Comparison of ENCODE assay signal across 1 cellular context in the genomic region with DNA sequence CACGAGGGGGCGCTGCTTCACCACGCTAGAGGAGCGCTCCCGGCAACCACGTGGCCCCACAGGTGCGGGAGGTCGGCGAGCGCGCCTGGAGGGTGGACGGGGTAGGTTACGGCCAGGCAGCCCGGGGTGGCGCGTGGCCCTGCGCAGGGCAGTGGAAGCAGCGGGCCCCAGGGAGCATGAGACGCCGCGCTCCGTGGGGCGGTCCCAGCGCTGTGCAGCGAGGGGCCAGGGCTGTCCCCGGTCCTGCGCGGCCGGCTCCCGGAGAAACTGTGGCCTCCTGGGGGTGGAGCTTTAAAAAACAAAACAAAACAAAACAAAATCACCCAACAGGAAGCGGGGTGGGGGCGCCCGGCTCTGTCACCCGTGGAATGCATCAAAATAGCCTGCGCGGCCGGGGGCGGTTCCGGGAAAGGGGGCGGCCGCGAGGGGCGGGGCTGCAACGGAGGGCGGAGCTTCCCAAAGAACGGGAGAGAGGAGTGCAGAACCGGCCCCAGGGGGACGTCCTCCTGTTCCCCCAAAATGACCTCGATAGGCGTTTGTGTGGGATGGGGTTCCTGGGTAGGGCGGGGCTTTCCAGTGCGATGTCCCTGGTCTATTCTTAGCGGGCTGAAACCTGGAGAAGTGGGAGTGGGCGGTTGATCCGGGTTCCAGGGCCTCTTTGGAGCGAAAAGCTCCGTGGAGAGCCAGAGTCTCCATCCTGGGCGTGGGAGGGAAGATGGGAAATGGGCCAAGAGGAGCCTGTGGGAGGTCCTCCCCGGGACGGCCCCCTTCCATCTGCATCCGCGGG.
TF ChIP-seq lines count a peak whose summit lies in the region.

No MANE protein-coding gene starts in this region.

TF ChIP-seq in GM12878, 131 proteins besides CTCF, POLR2A, EP300 and RAD21 (continues in another document):
- TF ChIP-seq SIX5 (IDR thresholded peaks at IDR 0.05; ENCODE audit: low read depth, low read length, severe bottlenecking) (no peak), TCF12 (IDR thresholded peaks at IDR 0.05; ENCODE audit: low read depth, low read length) (peak; percentile 69; the same call in 1 of the 2 replicates), ASH2L (IDR thresholded peaks at IDR 0.05; ENCODE audit: borderline replicate concordance, low read depth) (no peak), RB1 (IDR thresholded peaks at IDR 0.05; ENCODE audit: borderline replicate concordance) (peak; percentile 77; the same call in 1 of the 2 replicates), BRCA1 (IDR thresholded peaks at IDR 0.05; ENCODE audit: low read depth, low read length) (no peak), ZNF384 (IDR thresholded peaks at IDR 0.05; ENCODE audit: borderline replicate concordance, low read depth, low read length) (no peak), KDM1A (IDR thresholded peaks at IDR 0.05; ENCODE audit: borderline replicate concordance) (no peak), TARDBP (IDR thresholded peaks at IDR 0.05; ENCODE audit: borderline replicate concordance) (no peak), RELA (IDR thresholded peaks at IDR 0.05; ENCODE audit: borderline replicate concordance, partially characterized antibody) (peak; percentile 77), RFX5 (IDR thresholded peaks at IDR 0.05; ENCODE audit: low read depth, low read length) (no peak), MYB (IDR thresholded peaks at IDR 0.05; ENCODE audit: borderline replicate concordance, low read depth, low read length) (no peak), GATAD2B (conservative IDR thresholded peaks at IDR 0.05; ENCODE audit: low read depth) (peak; percentile 83), TAF1 (IDR thresholded peaks at IDR 0.05; ENCODE audit: borderline replicate concordance, low read depth, low read length) (no peak), ZNF24 (IDR thresholded peaks at IDR 0.05) (no peak), MXI1 (IDR thresholded peaks at IDR 0.05; ENCODE audit: low read depth, low read length) (peak; percentile 96), JUND (IDR thresholded peaks at IDR 0.05; ENCODE audit: low read depth, low read length) (no peak), KAT2A (conservative IDR thresholded peaks at IDR 0.05; ENCODE audit: control insufficient read depth, low read depth, low read length) (no peak), YBX1 (IDR thresholded peaks at IDR 0.05) (no peak), NBN (IDR thresholded peaks at IDR 0.05) (peak; percentile 27; the same call in 1 of the 2 replicates), LARP7 (IDR thresholded peaks at IDR 0.05) (peak; percentile 93), MEF2B (IDR thresholded peaks at IDR 0.05; ENCODE audit: partially characterized antibody, poor library complexity, severe bottlenecking) (peak; percentile 72), SUPT20H (IDR thresholded peaks at IDR 0.05; ENCODE audit: borderline replicate concordance, control insufficient read depth, low read depth, low read length) (no peak)
- TF ChIP-seq, protein P1, sequence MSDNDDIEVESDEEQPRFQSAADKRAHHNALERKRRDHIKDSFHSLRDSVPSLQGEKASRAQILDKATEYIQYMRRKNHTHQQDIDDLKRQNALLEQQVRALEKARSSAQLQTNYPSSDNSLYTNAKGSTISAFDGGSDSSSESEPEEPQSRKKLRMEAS (IDR thresholded peaks at IDR 0.05; ENCODE audit: low read depth, low read length) = peak; percentile 96
- TF ChIP-seq, protein P2, sequence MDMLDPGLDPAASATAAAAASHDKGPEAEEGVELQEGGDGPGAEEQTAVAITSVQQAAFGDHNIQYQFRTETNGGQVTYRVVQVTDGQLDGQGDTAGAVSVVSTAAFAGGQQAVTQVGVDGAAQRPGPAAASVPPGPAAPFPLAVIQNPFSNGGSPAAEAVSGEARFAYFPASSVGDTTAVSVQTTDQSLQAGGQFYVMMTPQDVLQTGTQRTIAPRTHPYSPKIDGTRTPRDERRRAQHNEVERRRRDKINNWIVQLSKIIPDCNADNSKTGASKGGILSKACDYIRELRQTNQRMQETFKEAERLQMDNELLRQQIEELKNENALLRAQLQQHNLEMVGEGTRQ (IDR thresholded peaks at IDR 0.05; ENCODE audit: borderline replicate concordance, low read depth, low read length) = peak; percentile 69
- TF ChIP-seq, protein P3, sequence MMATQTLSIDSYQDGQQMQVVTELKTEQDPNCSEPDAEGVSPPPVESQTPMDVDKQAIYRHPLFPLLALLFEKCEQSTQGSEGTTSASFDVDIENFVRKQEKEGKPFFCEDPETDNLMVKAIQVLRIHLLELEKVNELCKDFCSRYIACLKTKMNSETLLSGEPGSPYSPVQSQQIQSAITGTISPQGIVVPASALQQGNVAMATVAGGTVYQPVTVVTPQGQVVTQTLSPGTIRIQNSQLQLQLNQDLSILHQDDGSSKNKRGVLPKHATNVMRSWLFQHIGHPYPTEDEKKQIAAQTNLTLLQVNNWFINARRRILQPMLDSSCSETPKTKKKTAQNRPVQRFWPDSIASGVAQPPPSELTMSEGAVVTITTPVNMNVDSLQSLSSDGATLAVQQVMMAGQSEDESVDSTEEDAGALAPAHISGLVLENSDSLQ (IDR thresholded peaks at IDR 0.05) = no peak
- TF ChIP-seq, protein P4, sequence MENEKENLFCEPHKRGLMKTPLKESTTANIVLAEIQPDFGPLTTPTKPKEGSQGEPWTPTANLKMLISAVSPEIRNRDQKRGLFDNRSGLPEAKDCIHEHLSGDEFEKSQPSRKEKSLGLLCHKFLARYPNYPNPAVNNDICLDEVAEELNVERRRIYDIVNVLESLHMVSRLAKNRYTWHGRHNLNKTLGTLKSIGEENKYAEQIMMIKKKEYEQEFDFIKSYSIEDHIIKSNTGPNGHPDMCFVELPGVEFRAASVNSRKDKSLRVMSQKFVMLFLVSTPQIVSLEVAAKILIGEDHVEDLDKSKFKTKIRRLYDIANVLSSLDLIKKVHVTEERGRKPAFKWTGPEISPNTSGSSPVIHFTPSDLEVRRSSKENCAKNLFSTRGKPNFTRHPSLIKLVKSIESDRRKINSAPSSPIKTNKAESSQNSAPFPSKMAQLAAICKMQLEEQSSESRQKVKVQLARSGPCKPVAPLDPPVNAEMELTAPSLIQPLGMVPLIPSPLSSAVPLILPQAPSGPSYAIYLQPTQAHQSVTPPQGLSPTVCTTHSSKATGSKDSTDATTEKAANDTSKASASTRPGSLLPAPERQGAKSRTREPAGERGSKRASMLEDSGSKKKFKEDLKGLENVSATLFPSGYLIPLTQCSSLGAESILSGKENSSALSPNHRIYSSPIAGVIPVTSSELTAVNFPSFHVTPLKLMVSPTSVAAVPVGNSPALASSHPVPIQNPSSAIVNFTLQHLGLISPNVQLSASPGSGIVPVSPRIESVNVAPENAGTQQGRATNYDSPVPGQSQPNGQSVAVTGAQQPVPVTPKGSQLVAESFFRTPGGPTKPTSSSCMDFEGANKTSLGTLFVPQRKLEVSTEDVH (IDR thresholded peaks at IDR 0.05; ENCODE audit: low read depth, partially characterized antibody) = no peak
- TF ChIP-seq, protein P5, sequence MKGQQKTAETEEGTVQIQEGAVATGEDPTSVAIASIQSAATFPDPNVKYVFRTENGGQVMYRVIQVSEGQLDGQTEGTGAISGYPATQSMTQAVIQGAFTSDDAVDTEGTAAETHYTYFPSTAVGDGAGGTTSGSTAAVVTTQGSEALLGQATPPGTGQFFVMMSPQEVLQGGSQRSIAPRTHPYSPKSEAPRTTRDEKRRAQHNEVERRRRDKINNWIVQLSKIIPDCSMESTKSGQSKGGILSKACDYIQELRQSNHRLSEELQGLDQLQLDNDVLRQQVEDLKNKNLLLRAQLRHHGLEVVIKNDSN (IDR thresholded peaks at IDR 0.05; ENCODE audit: borderline replicate concordance, extremely low read length, insufficient read depth, low read depth, low read length) = peak; percentile 95
- TF ChIP-seq, protein P6, sequence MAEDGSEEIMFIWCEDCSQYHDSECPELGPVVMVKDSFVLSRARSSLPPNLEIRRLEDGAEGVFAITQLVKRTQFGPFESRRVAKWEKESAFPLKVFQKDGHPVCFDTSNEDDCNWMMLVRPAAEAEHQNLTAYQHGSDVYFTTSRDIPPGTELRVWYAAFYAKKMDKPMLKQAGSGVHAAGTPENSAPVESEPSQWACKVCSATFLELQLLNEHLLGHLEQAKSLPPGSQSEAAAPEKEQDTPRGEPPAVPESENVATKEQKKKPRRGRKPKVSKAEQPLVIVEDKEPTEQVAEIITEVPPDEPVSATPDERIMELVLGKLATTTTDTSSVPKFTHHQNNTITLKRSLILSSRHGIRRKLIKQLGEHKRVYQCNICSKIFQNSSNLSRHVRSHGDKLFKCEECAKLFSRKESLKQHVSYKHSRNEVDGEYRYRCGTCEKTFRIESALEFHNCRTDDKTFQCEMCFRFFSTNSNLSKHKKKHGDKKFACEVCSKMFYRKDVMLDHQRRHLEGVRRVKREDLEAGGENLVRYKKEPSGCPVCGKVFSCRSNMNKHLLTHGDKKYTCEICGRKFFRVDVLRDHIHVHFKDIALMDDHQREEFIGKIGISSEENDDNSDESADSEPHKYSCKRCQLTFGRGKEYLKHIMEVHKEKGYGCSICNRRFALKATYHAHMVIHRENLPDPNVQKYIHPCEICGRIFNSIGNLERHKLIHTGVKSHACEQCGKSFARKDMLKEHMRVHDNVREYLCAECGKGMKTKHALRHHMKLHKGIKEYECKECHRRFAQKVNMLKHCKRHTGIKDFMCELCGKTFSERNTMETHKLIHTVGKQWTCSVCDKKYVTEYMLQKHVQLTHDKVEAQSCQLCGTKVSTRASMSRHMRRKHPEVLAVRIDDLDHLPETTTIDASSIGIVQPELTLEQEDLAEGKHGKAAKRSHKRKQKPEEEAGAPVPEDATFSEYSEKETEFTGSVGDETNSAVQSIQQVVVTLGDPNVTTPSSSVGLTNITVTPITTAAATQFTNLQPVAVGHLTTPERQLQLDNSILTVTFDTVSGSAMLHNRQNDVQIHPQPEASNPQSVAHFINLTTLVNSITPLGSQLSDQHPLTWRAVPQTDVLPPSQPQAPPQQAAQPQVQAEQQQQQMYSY (CRISPR knock-in tag; IDR thresholded peaks at IDR 0.05) = no peak
- TF ChIP-seq, protein P7, sequence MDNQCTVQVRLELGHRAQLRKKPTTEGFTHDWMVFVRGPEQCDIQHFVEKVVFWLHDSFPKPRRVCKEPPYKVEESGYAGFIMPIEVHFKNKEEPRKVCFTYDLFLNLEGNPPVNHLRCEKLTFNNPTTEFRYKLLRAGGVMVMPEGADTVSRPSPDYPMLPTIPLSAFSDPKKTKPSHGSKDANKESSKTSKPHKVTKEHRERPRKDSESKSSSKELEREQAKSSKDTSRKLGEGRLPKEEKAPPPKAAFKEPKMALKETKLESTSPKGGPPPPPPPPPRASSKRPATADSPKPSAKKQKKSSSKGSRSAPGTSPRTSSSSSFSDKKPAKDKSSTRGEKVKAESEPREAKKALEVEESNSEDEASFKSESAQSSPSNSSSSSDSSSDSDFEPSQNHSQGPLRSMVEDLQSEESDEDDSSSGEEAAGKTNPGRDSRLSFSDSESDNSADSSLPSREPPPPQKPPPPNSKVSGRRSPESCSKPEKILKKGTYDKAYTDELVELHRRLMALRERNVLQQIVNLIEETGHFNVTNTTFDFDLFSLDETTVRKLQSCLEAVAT (IDR thresholded peaks at IDR 0.05) = no peak
- TF ChIP-seq, protein P8, sequence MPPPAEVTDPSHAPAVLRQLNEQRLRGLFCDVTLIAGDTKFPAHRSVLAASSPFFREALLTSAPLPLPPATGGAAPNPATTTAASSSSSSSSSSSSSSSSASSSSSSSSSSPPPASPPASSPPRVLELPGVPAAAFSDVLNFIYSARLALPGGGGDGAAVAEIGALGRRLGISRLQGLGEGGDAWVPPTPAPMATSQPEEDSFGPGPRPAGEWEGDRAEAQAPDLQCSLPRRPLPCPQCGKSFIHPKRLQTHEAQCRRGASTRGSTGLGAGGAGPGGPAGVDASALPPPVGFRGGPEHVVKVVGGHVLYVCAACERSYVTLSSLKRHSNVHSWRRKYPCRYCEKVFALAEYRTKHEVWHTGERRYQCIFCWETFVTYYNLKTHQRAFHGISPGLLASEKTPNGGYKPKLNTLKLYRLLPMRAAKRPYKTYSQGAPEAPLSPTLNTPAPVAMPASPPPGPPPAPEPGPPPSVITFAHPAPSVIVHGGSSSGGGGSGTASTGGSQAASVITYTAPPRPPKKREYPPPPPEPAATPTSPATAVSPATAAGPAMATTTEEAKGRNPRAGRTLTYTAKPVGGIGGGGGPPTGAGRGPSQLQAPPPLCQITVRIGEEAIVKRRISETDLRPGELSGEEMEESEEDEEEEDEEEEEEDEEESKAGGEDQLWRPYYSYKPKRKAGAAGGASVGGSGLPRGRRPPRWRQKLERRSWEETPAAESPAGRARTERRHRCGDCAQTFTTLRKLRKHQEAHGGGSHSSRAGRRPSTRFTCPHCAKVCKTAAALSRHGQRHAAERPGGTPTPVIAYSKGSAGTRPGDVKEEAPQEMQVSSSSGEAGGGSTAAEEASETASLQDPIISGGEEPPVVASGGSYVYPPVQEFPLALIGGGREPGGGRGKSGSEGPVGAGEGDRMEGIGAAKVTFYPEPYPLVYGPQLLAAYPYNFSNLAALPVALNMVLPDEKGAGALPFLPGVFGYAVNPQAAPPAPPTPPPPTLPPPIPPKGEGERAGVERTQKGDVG (CRISPR knock-in tag; IDR thresholded peaks at IDR 0.05) = no peak
- TF ChIP-seq, protein P9, sequence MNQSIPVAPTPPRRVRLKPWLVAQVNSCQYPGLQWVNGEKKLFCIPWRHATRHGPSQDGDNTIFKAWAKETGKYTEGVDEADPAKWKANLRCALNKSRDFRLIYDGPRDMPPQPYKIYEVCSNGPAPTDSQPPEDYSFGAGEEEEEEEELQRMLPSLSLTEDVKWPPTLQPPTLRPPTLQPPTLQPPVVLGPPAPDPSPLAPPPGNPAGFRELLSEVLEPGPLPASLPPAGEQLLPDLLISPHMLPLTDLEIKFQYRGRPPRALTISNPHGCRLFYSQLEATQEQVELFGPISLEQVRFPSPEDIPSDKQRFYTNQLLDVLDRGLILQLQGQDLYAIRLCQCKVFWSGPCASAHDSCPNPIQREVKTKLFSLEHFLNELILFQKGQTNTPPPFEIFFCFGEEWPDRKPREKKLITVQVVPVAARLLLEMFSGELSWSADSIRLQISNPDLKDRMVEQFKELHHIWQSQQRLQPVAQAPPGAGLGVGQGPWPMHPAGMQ (IDR thresholded peaks at IDR 0.05; ENCODE audit: borderline replicate concordance) = no peak
- TF ChIP-seq, protein P10, sequence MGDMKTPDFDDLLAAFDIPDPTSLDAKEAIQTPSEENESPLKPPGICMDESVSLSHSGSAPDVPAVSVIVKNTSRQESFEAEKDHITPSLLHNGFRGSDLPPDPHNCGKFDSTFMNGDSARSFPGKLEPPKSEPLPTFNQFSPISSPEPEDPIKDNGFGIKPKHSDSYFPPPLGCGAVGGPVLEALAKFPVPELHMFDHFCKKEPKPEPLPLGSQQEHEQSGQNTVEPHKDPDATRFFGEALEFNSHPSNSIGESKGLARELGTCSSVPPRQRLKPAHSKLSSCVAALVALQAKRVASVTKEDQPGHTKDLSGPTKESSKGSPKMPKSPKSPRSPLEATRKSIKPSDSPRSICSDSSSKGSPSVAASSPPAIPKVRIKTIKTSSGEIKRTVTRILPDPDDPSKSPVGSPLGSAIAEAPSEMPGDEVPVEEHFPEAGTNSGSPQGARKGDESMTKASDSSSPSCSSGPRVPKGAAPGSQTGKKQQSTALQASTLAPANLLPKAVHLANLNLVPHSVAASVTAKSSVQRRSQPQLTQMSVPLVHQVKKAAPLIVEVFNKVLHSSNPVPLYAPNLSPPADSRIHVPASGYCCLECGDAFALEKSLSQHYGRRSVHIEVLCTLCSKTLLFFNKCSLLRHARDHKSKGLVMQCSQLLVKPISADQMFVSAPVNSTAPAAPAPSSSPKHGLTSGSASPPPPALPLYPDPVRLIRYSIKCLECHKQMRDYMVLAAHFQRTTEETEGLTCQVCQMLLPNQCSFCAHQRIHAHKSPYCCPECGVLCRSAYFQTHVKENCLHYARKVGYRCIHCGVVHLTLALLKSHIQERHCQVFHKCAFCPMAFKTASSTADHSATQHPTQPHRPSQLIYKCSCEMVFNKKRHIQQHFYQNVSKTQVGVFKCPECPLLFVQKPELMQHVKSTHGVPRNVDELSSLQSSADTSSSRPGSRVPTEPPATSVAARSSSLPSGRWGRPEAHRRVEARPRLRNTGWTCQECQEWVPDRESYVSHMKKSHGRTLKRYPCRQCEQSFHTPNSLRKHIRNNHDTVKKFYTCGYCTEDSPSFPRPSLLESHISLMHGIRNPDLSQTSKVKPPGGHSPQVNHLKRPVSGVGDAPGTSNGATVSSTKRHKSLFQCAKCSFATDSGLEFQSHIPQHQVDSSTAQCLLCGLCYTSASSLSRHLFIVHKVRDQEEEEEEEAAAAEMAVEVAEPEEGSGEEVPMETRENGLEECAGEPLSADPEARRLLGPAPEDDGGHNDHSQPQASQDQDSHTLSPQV (IDR thresholded peaks at IDR 0.05) = 0 out of 2 replicates have a peak, but pooled peaks have one; percentile 16
